Comparison of ENCODE assay signal across 13 cellular contexts in genomic region chr2:8138923-8139667, GRCh38.
DNase-seq lines count a peak whose midpoint lies in the region; ATAC-seq and TF ChIP-seq lines count a peak whose summit lies in the region.
"Had no signal": no experiment of that assay in that cellular context is flagged by ENCODE, and none has a peak within 500 bp of the region (broad histone marks: within the 10 kb centered on the region; RNA-seq: fewer than 3 reads in every experiment).

No MANE protein-coding gene starts in this region.

- intact Hi-C loops in transverse colon (cut with DNase I; ENCODE audit: low total_unique reads): no loop called here

- 76 to 80% methylated on average over 10 of the region's 10 CpGs for whole genome bisulfite sequencing in transverse colon (ENCODE audit: low coverage in 1 of 2), 2 donors

- H3K27ac Mint-ChIP-seq in HFFc6: peak overlapping the region; percentile 32; the same call in 1 of the 2 replicates
- H3K27ac Mint-ChIP-seq: activated naive CD4-positive, alpha-beta T cell treated with anti-CD3 and anti-CD28 coated beads for 36 hours had no signal

- no peak for TF ChIP-seq POLR2A in transverse colon (IDR thresholded peaks at IDR 0.05)

- ATAC-seq in HG02840 (IDR thresholded peaks at IDR 0.05; ENCODE audit: low FRiP score, unreplicated experiment): no peak
- ATAC-seq in HG02623 (IDR thresholded peaks at IDR 0.05; ENCODE audit: unreplicated experiment): no peak

- DNase-seq in HFFc6: no peak
- peak in 1 of 2 donors; percentile 33 for DNase-seq in fibroblast of lung (ENCODE audit: low read depth in 2 of 2)
- DNase-seq in medulla oblongata (ENCODE audit: extremely low spot score): peak; percentile 21
- DNase-seq in transverse colon: no peak
- DNase-seq in cerebellum (ENCODE audit: low spot score): no peak
- DNase-seq in NCI-H2081 (lab: John Stamatoyannopoulos, UW): no peak
- DNase-seq: activated naive CD4-positive, alpha-beta T cell treated with anti-CD3 and anti-CD28 coated beads for 36 hours; Calu3; kidney; NCI-H446 treated with DMSO at 0.1 percent for 48 hours had no signal

- H3K4me2 ChIP-seq in fibroblast of lung (ENCODE audit: extremely low read depth, insufficient read depth, low read length): peak overlapping the region; percentile 42

- no peaks in the 10 kb centered on the region for H3K9me3 ChIP-seq in fibroblast of lung (ENCODE audit: control insufficient read depth, insufficient read depth, low read depth, low read length)
- no peaks in the 10 kb centered on the region for H3K9me3 ChIP-seq in transverse colon
- H3K9me3 ChIP-seq: neutrophil had no signal

- no peak for TF ChIP-seq EP300 in transverse colon (IDR thresholded peaks at IDR 0.05; ENCODE audit: low read depth)

- H3K4me1 Mint-ChIP-seq in HFFc6 (ENCODE audit: low read depth): peaks cover 14% of the 10 kb centered on the region

- no peaks in the 10 kb centered on the region for H3K9me3 Mint-ChIP-seq in HFFc6
- H3K9me3 Mint-ChIP-seq: activated naive CD4-positive, alpha-beta T cell treated with anti-CD3 and anti-CD28 coated beads for 36 hours had no signal

- no peak for TF ChIP-seq CTCF in HFFc6 (IDR thresholded peaks at IDR 0.05)
- TF ChIP-seq CTCF in fibroblast of lung (conservative IDR thresholded peaks at IDR 0.05 in 1 of 2, IDR thresholded peaks at IDR 0.05 in 1 of 2; ENCODE audit: low read depth in 1 of 2, low read length in 2 of 2): no peak
- no peak for TF ChIP-seq CTCF in transverse colon (IDR thresholded peaks at IDR 0.05)

- peak overlapping the region; percentile 76 for H2AFZ ChIP-seq in fibroblast of lung (ENCODE audit: low read length)

- H3K79me2 ChIP-seq in fibroblast of lung (ENCODE audit: control insufficient read depth, insufficient read depth, low read length): no peaks in the 10 kb centered on the region

- peak overlapping the region; percentile 29 for H3K9ac ChIP-seq in fibroblast of lung (ENCODE audit: insufficient read depth, low read length)

- H3K27me3 ChIP-seq in fibroblast of lung (ENCODE audit: control insufficient read depth, insufficient read depth, low read length) (no peaks in the 10 kb centered on the region), transverse colon (no peaks in the 10 kb centered on the region)
- H3K27me3 ChIP-seq: neutrophil had no signal

- in situ Hi-C loops in transverse colon (cut with MboI; ENCODE audit: low pct_ligation_motif_present in 1 of 4, low pct_unique_long_range_greater_than_20kb in 1 of 4, low sequenced_read_pairs in 3 of 4): no loop called here

- H3K4me1 ChIP-seq in fibroblast of lung (ENCODE audit: control insufficient read depth, extremely low read depth, insufficient read depth, low read length) (no peaks in the 10 kb centered on the region), transverse colon (peaks cover 4 to 34% (median 16%) of the 10 kb centered on the region in 4 donors)

- peak overlapping the region; percentile 27; the same call in 1 of the 2 replicates for H3K4me3 Mint-ChIP-seq in HFFc6
- H3K4me3 Mint-ChIP-seq: activated naive CD4-positive, alpha-beta T cell treated with anti-CD3 and anti-CD28 coated beads for 36 hours had no signal

- H3K36me3 ChIP-seq in fibroblast of lung (ENCODE audit: control insufficient read depth, insufficient read depth, low read length): no peaks in the 10 kb centered on the region
- H3K36me3 ChIP-seq in transverse colon: no peaks in the 10 kb centered on the region
- H3K36me3 ChIP-seq: neutrophil had no signal

- H3K36me3 Mint-ChIP-seq in HFFc6 (ENCODE audit: low read depth): no peaks in the 10 kb centered on the region

- H3K4me3 ChIP-seq in fibroblast of lung (replicated peaks in 1 of 4; ENCODE audit: control extremely low read depth in 1 of 4, insufficient read depth in 1 of 4, low read depth in 3 of 4, low read length in 4 of 4): no peak overlapping the region
- H3K4me3 ChIP-seq in transverse colon: no peak overlapping the region

- H4K20me1 ChIP-seq in fibroblast of lung (ENCODE audit: control insufficient read depth, extremely low read depth, insufficient read depth, low read length): no peaks in the 10 kb centered on the region

- H3K27ac ChIP-seq in fibroblast of lung (ENCODE audit: insufficient read depth, low read length) (peak overlapping the region; percentile 80), transverse colon (peak overlapping the region in 3 of 4 donors; percentile 21 to 57 (median 37))
- H3K27ac ChIP-seq: neutrophil had no signal

- H3K27me3 Mint-ChIP-seq in HFFc6 (ENCODE audit: insufficient read depth): no peaks in the 10 kb centered on the region; the same call in none of the 2 replicates
